ENCODE assay signal across 10 cellular contexts in genomic region chr1:15685820-15686219, GRCh38. TPM values are rescaled to one million over a fixed set of nuclear protein-coding genes. Genes with fewer than 3 reads are reported as not detected.
A peak's percentile ranks its signal among the peaks of the same experiment; 100 is the strongest.
DNase-seq lines count a peak whose midpoint lies in the region; ATAC-seq and TF ChIP-seq lines count a peak whose summit lies in the region.
"Had no signal": no experiment of that assay in that cellular context is flagged by ENCODE, and none has a peak within 500 bp of the region (broad histone marks: within the 10 kb centered on the region; RNA-seq: fewer than 3 reads in every experiment).

No MANE protein-coding gene starts in this region.

- no peak overlapping the region for H2BK120ac ChIP-seq in mesenchymal stem cell (ENCODE audit: low read depth, low read length)

- H3K4me1 ChIP-seq in heart left ventricle (peaks cover 2 to 68% (median 22%) of the 10 kb centered on the region in 12 donors), body of pancreas (peaks cover 25% of the 10 kb centered on the region), mesenchymal stem cell (ENCODE audit: control insufficient read depth, insufficient read depth, low read depth, low read length) (peaks cover 12% of the 10 kb centered on the region), upper lobe of left lung (peaks cover 22 to 41% (median 27%) of the 10 kb centered on the region in 4 donors)

- H3K4me2 ChIP-seq in mesenchymal stem cell (ENCODE audit: low read length, poor library complexity, severe bottlenecking), result no peak overlapping the region

- H3K27me3 ChIP-seq in heart left ventricle, result no peaks in the 10 kb centered on the region
- no peaks in the 10 kb centered on the region for H3K27me3 ChIP-seq in body of pancreas
- H3K27me3 ChIP-seq in mesenchymal stem cell (ENCODE audit: control insufficient read depth in 1 of 2, insufficient read depth in 1 of 2, low read length in 2 of 2), result no peaks in the 10 kb centered on the region
- H3K27me3 ChIP-seq in upper lobe of left lung, result no peaks in the 10 kb centered on the region

- intact Hi-C loops in heart left ventricle (cut with DNase I), result loop anchor here in 3 of 10 donors (2.0 to 10.0 kb wide), 4 partner anchors 19 to 51 kb away; partner anchors contain the start of gene SLC25A34 (in 2 of the 3)
- intact Hi-C loops in Right ventricle myocardium superior (cut with DNase I), result loop anchor here (10.0 kb wide), 1 partner anchor 71 kb away; the partner anchor contains the start of gene DDI2
- intact Hi-C loops in body of pancreas (cut with DNase I), result no loop called here

- no peak for ATAC-seq in heart left ventricle
- ATAC-seq in Right ventricle myocardium superior (ENCODE audit: poor library complexity), result no peak
- no peak for ATAC-seq in body of pancreas
- no peak for ATAC-seq in upper lobe of left lung (ENCODE audit: low FRiP score in 2 of 2)

- TF ChIP-seq CTCF in heart left ventricle (IDR thresholded peaks at IDR 0.05) (no peak), body of pancreas (IDR thresholded peaks at IDR 0.05) (no peak), upper lobe of left lung (IDR thresholded peaks at IDR 0.05) (no peak)

- in situ Hi-C loops in KBM-7 (cut with MboI; ENCODE audit: low pct_unique_long_range_greater_than_20kb, low sequenced_read_pairs), result no loop called here

- H3K18ac ChIP-seq in mesenchymal stem cell (ENCODE audit: low read depth in 1 of 2, low read length in 2 of 2), result no peak overlapping the region

- H4K8ac ChIP-seq in mesenchymal stem cell (ENCODE audit: low read length), result no peak overlapping the region

- peak overlapping the region; percentile 98 for H3K9ac ChIP-seq in mesenchymal stem cell (ENCODE audit: low read length)

- no peak overlapping the region for H2AK5ac ChIP-seq in mesenchymal stem cell (ENCODE audit: low read length, severe bottlenecking)

- no peak for TF ChIP-seq EP300 in upper lobe of left lung (IDR thresholded peaks at IDR 0.05)

- H3K27ac ChIP-seq in heart left ventricle, result peak overlapping the region in 9 of 12 donors; percentile 87 to 98 (median 93)
- peak overlapping the region in 3 of 4 donors; percentile 2 to 89 (median 24) for H3K27ac ChIP-seq in body of pancreas
- H3K27ac ChIP-seq in mesenchymal stem cell (ENCODE audit: low read length, poor library complexity, severe bottlenecking), result no peak overlapping the region
- H3K27ac ChIP-seq in upper lobe of left lung, result peak overlapping the region in 3 of 4 donors; percentile 7 to 98 (median 97)

- H3K36me3 ChIP-seq in heart left ventricle (peaks cover 0 to 1% (median 0%) of the 10 kb centered on the region in 9 donors), body of pancreas (replicated peaks in 1 of 2; ENCODE audit: insufficient read depth in 1 of 2, low read depth in 2 of 2) (no peaks in the 10 kb centered on the region), mesenchymal stem cell (ENCODE audit: control insufficient read depth in 1 of 2, insufficient read depth in 2 of 2, low read depth in 1 of 2, low read length in 2 of 2) (peaks cover 6 to 17% of the 10 kb centered on the region in 2 experiments), upper lobe of left lung (no peaks in the 10 kb centered on the region)

- peaks cover 8% of the 10 kb centered on the region for H3K79me1 ChIP-seq in mesenchymal stem cell (replicated peaks; ENCODE audit: low read length, poor library complexity, severe bottlenecking)

- H4K91ac ChIP-seq in mesenchymal stem cell (ENCODE audit: low read length), result no peak overlapping the region

- 40 to 47% (median 44%) methylated on average over 4 of the region's 4 CpGs for WGBS in heart left ventricle, 4 donors
- 36 to 38% methylated on average over 4 of the region's 4 CpGs for WGBS in body of pancreas, 2 donors
- WGBS in mesenchymal stem cell, result 80% methylated on average over 4 of the region's 4 CpGs
- WGBS in upper lobe of left lung, 2 donors, result 65 to 68% methylated on average over 4 of the region's 4 CpGs

- no peak overlapping the region for H3K4ac ChIP-seq in mesenchymal stem cell (ENCODE audit: low read depth in 1 of 2, low read length in 2 of 2)

- no peak overlapping the region for H2BK5ac ChIP-seq in mesenchymal stem cell (ENCODE audit: low read depth, low read length, poor library complexity, severe bottlenecking)

- no peak for TF ChIP-seq POLR2A in heart left ventricle (IDR thresholded peaks at IDR 0.05)
- TF ChIP-seq POLR2A in body of pancreas (IDR thresholded peaks at IDR 0.05), result no peak
- TF ChIP-seq POLR2A in upper lobe of left lung (IDR thresholded peaks at IDR 0.05), result no peak

- H2AFZ ChIP-seq in mesenchymal stem cell (ENCODE audit: low read depth, low read length), result no peak overlapping the region

- no peak overlapping the region for H2BK15ac ChIP-seq in mesenchymal stem cell (ENCODE audit: low read depth, poor library complexity, severe bottlenecking)

- no peak for DNase-seq in heart left ventricle
- no peak for DNase-seq in Right ventricle myocardium superior
- no peak for DNase-seq in body of pancreas
- DNase-seq in mesenchymal stem cell, result peak; percentile 23
- no peak for DNase-seq in upper lobe of left lung
- DNase-seq in KBM-7, result no peak
- DNase-seq in NCI-H1694 (lab: John Stamatoyannopoulos, UW), result no peak
- no peak for DNase-seq in NCI-H128 (lab: John Stamatoyannopoulos, UW; ENCODE audit: unreplicated experiment)

- no peak overlapping the region for H3K23ac ChIP-seq in mesenchymal stem cell (ENCODE audit: low read length in 2 of 2)

- peak overlapping the region in 9 of 12 donors; percentile 72 to 100 (median 88) for H3K4me3 ChIP-seq in heart left ventricle
- H3K4me3 ChIP-seq in body of pancreas, result no peak overlapping the region
- H3K4me3 ChIP-seq in mesenchymal stem cell (ENCODE audit: insufficient read depth in 1 of 2, low read depth in 1 of 2, low read length in 2 of 2), result peak overlapping the region in 1 of 2 experiments; percentile 98
- H3K4me3 ChIP-seq in upper lobe of left lung, result peak overlapping the region in 1 of 4 donors; percentile 87

- no peaks in the 10 kb centered on the region for H3K9me3 ChIP-seq in heart left ventricle
- no peaks in the 10 kb centered on the region for H3K9me3 ChIP-seq in body of pancreas
- no peaks in the 10 kb centered on the region for H3K9me3 ChIP-seq in mesenchymal stem cell (ENCODE audit: control insufficient read depth, low read length)
- H3K9me3 ChIP-seq in upper lobe of left lung, result no peaks in the 10 kb centered on the region

- no peak overlapping the region for H3K14ac ChIP-seq in mesenchymal stem cell (ENCODE audit: low read length in 2 of 2)

- H2BK12ac ChIP-seq in mesenchymal stem cell (ENCODE audit: low read length in 2 of 2), result no peak overlapping the region

RNA-seq across cellular contexts. Expression of gene PLEKHM2, which starts 1.7 kb away (rescaled TPM):
- total RNA-seq in heart left ventricle (100 to 1,000 TPM in 2 of 9 donors, 10 to 100 TPM in 7; 69.9 to 150 (median 84.4) TPM), Right ventricle myocardium superior (81.7 TPM), body of pancreas (10 to 100 TPM; 18.1 to 31.6 TPM), upper lobe of left lung (100 to 1,000 TPM in 1 of 6 donors, 10 to 100 TPM in 5; 50.3 to 120 (median 83.3) TPM)
- 100 to 1,000 TPM in 1 of 2 donors, 10 to 100 TPM in 1; 83.1 to 104 TPM for polyA plus RNA-seq in heart left ventricle
- 54.6 TPM for polyA plus RNA-seq in mesenchymal stem cell (2013, experiment 1 of 2)
- 54.8 TPM for polyA plus RNA-seq in mesenchymal stem cell (2013, experiment 2 of 2)

RNA-seq across cellular contexts. Expression of gene SLC25A34, which starts 50.2 kb away (rescaled TPM):
- total RNA-seq in heart left ventricle (10 to 100 TPM in 6 of 9 donors, 1 to 10 TPM in 3; 4.8 to 71.2 (median 17.8) TPM), Right ventricle myocardium superior (54.3 TPM), body of pancreas (1 to 10 TPM; 5.7 to 6.9 TPM), upper lobe of left lung (10 to 100 TPM in 1 of 6 donors, 1 to 10 TPM in 5; 1.5 to 12.1 (median 4.3) TPM)
- 10 to 100 TPM in 1 of 2 donors, 1 to 10 TPM in 1; 1.6 to 25.9 TPM for polyA plus RNA-seq in heart left ventricle
- 0.32 TPM for polyA plus RNA-seq in mesenchymal stem cell (2013, experiment 1 of 2)
- 0.27 TPM for polyA plus RNA-seq in mesenchymal stem cell (2013, experiment 2 of 2)

RNA-seq across cellular contexts. Expression of gene TMEM82, which starts 56.5 kb away (rescaled TPM):
- total RNA-seq in heart left ventricle (not detected), Right ventricle myocardium superior (not detected), body of pancreas (not detected), upper lobe of left lung (not detected)
- not detected for polyA plus RNA-seq in heart left ventricle
- not detected for polyA plus RNA-seq in mesenchymal stem cell (2013, experiment 1 of 2)
- not detected for polyA plus RNA-seq in mesenchymal stem cell (2013, experiment 2 of 2)
- total RNA-seq: lung, temporal lobe had no signal
- polyA plus RNA-seq: lung had no signal

Comparison
In these comparisons a context has a peak if more than half of its experiments do, and no peak if none do; other contexts are left out.
1. H3K4me3 ChIP-seq: peak in heart left ventricle (9 of 12); none in body of pancreas (0 of 2).